ENCODE assay signal across 9 cellular contexts in the genomic region with DNA sequence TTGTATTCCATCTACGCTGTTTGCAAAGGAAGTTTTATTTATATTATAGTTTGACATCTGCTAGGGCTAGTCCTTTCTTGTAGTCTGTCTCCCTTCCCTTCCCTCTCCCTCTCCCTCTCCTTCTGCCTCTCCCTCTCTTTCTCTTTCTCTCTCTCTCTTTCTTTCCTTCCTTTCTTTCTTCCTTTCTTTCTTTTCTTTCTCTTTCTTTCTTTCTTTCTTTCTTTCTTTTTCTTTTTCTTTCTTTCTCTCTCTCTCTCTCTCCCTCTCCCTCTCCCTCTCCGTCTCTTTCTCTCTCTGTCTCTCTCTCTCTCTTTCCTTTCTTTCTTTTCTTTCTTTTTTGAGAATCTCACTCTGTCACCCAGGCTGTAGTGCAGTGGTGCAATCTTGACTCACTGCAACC.
"Had no signal": no experiment of that assay in that cellular context is flagged by ENCODE, and none has a peak within 500 bp of the region (broad histone marks: within the 10 kb centered on the region; RNA-seq: fewer than 3 reads in every experiment).

No MANE protein-coding gene starts in this region.

- H3K4me3 Mint-ChIP-seq: HFFc6, IgD-negative memory B cell had no signal

- H3K27ac ChIP-seq: GM23248, HL-60 had no signal

- DNase-seq: GM23248, GOT3, H7, HCEC 1CT, HFFc6, KG1 had no signal

- H3K9me3 Mint-ChIP-seq: HFFc6, IgD-negative memory B cell had no signal

- H3K27me3 Mint-ChIP-seq: IgD-negative memory B cell had no signal

- H3K9ac ChIP-seq: GM23248 had no signal

- H3K4me3 ChIP-seq: GM23248 had no signal

- ATAC-seq: HepG2 had no signal

- H3K27ac Mint-ChIP-seq: HFFc6, IgD-negative memory B cell had no signal

- H2AFZ ChIP-seq: GM23248 had no signal
